Comparison of ENCODE assay signal across 12 cellular contexts in the genomic region with DNA sequence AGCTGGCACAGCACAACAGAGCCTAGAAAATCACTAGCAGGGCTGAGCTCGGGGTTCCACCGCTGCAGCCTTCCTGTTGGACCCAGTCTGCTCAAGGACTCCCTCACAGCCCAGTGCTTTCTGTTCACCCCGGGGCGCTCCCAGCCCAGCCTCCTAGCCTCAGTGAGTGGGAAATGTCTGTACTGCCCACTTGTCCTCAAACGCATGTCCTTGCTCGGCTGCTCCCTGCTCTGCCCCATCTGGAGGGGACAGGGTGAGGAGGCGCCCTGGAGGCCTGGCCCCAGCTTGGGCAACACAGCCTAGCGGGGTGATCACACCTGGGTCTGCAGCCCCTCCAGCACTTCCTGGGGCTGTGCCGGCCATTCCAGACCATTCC. TPM values are rescaled to one million over a fixed set of nuclear protein-coding genes. Genes with fewer than 3 reads are reported as not detected.
DNase-seq lines count a peak whose midpoint lies in the region; ATAC-seq and TF ChIP-seq lines count a peak whose summit lies in the region.
"Had no signal": no experiment of that assay in that cellular context is flagged by ENCODE, and none has a peak within 500 bp of the region (broad histone marks: within the 10 kb centered on the region; RNA-seq: fewer than 3 reads in every experiment).

No MANE protein-coding gene starts in this region.

- H3K9me3 Mint-ChIP-seq in activated CD4-positive, alpha-beta T cell treated with anti-CD3 and anti-CD28 coated beads for 36 hours (ENCODE audit: low read depth): no peaks in the 10 kb centered on the region

- intact Hi-C loops in activated CD4-positive, alpha-beta T cell treated with anti-CD3 and anti-CD28 coated beads for 36 hours (cut with DNase I, micrococcal nuclease): loop anchor here in 1 of 2 experiments (1.0 to 2.0 kb wide), 2 partner anchors 36 to 57 kb away; a partner anchor contains a TSS
- intact Hi-C loops in posterior vena cava (cut with DNase I): loop anchor here in 1 of 2 donors (10.0 kb wide), 1 partner anchor 94 kb away; no protein-coding TSS in a partner anchor

- H3K36me3 Mint-ChIP-seq in activated CD4-positive, alpha-beta T cell treated with anti-CD3 and anti-CD28 coated beads for 36 hours (ENCODE audit: low read depth): no peaks in the 10 kb centered on the region

- no peak overlapping the region for H3K4me3 Mint-ChIP-seq in activated CD4-positive, alpha-beta T cell treated with anti-CD3 and anti-CD28 coated beads for 36 hours

- H3K36me3 ChIP-seq in hepatocyte (replicated peaks; ENCODE audit: insufficient read depth, low read depth): no peaks in the 10 kb centered on the region
- H3K36me3 ChIP-seq: cardiac muscle cell, vagina had no signal

- peak overlapping the region; percentile 90 for H3K4me2 ChIP-seq in hepatocyte

- H3K9me2 ChIP-seq in hepatocyte (replicated peaks; ENCODE audit: insufficient read depth): no peaks in the 10 kb centered on the region

- no peaks in the 10 kb centered on the region for H3K27me3 ChIP-seq in hepatocyte
- H3K27me3 ChIP-seq: vagina had no signal

- TF ChIP-seq CTCF in hepatocyte (IDR thresholded peaks at IDR 0.05; ENCODE audit: poor library complexity): no peak

- H3K4me1 ChIP-seq in hepatocyte (ENCODE audit: insufficient read depth): no peaks in the 10 kb centered on the region

- no peak overlapping the region for H3K27ac ChIP-seq in hepatocyte
- H3K27ac ChIP-seq: cardiac muscle cell, vagina had no signal

- peak overlapping the region; percentile 76 for H2AFZ ChIP-seq in hepatocyte

- no peaks in the 10 kb centered on the region for H4K20me1 ChIP-seq in hepatocyte (ENCODE audit: insufficient read depth, poor library complexity, severe bottlenecking)

- WGBS in hepatocyte (ENCODE audit: low lambda C conversion rate, missing lambda C conversion rate): 73% methylated on average over 8 of the region's 9 CpGs

- no peak for DNase-seq in activated CD4-positive, alpha-beta T cell treated with anti-CD3 and anti-CD28 coated beads for 36 hours
- DNase-seq in activated CD4-positive, alpha-beta T cell treated with anti-CD3 and anti-CD28 coated beads for 1 hour: no peak
- DNase-seq in hepatocyte (ENCODE audit: low spot score) (no peak), posterior vena cava (ENCODE audit: low spot score) (peak; percentile 72), HCEC 1CT (no peak), NCI-H526 (lab: John Stamatoyannopoulos, UW) (no peak), NCI-H510A treated with DMSO at 0.1 percent for 48 hours (lab: John Stamatoyannopoulos, UW) (no peak)
- DNase-seq: ACHN had no signal

- POLR2A ChIA-PET in activated CD4-positive, alpha-beta T cell treated with anti-CD3 and anti-CD28 coated beads for 36 hours (lab: Charles Lee): interaction anchor here (1.0 kb wide), 1 partner anchor 268 kb away, joined by 3 read pairs; no protein-coding TSS in a partner anchor

- H3K27ac Mint-ChIP-seq in activated CD4-positive, alpha-beta T cell treated with anti-CD3 and anti-CD28 coated beads for 36 hours: peak overlapping the region; percentile 73

- H3K4me1 Mint-ChIP-seq in activated CD4-positive, alpha-beta T cell treated with anti-CD3 and anti-CD28 coated beads for 36 hours: peaks cover 16% of the 10 kb centered on the region

- no peak overlapping the region for H3K4me3 ChIP-seq in hepatocyte

- no peaks in the 10 kb centered on the region for H3K79me2 ChIP-seq in hepatocyte

- H3K9me3 ChIP-seq in hepatocyte (ENCODE audit: low read depth): no peaks in the 10 kb centered on the region
- H3K9me3 ChIP-seq: vagina had no signal

- ATAC-seq in activated CD4-positive, alpha-beta T cell treated with anti-CD3 and anti-CD28 coated beads for 36 hours: no peak
- ATAC-seq in SK-N-SH treated with all-trans-retinoic acid at 6 μM for 48 hours: 0 out of 3 replicates have a peak, but pooled peaks have one; percentile 4

- no peaks in the 10 kb centered on the region for H3K27me3 Mint-ChIP-seq in activated CD4-positive, alpha-beta T cell treated with anti-CD3 and anti-CD28 coated beads for 36 hours

- CTCF ChIA-PET in activated CD4-positive, alpha-beta T cell treated with anti-CD3 and anti-CD28 coated beads for 36 hours (lab: Charles Lee): interaction anchor here (1.0 kb wide), 2 partner anchors 8 to 9 kb away, joined by 3 to 5 read pairs; no protein-coding TSS in a partner anchor

TF ChIP-seq in SK-N-SH treated with all-trans-retinoic acid at 6 μM for 48 hours, 23 proteins besides CTCF, POLR2A, EP300 and RAD21:
- TF ChIP-seq SNAI2 (CRISPR knock-in tag; IDR thresholded peaks at IDR 0.05) (no peak), OSR1 (CRISPR knock-in tag; IDR thresholded peaks at IDR 0.05) (no peak), ZNF8 (CRISPR knock-in tag; IDR thresholded peaks at IDR 0.05) (no peak), ZNF70 (CRISPR knock-in tag; IDR thresholded peaks at IDR 0.05) (no peak), BACH2 (CRISPR knock-in tag; IDR thresholded peaks at IDR 0.05; ENCODE audit: borderline replicate concordance) (no peak), ZFP3 (CRISPR knock-in tag; IDR thresholded peaks at IDR 0.05) (no peak), ESRRG (CRISPR knock-in tag; IDR thresholded peaks at IDR 0.05) (no peak), ZNF565 (CRISPR knock-in tag; conservative IDR thresholded peaks at IDR 0.05; ENCODE audit: low read depth) (no peak)
- TF ChIP-seq, protein P1, sequence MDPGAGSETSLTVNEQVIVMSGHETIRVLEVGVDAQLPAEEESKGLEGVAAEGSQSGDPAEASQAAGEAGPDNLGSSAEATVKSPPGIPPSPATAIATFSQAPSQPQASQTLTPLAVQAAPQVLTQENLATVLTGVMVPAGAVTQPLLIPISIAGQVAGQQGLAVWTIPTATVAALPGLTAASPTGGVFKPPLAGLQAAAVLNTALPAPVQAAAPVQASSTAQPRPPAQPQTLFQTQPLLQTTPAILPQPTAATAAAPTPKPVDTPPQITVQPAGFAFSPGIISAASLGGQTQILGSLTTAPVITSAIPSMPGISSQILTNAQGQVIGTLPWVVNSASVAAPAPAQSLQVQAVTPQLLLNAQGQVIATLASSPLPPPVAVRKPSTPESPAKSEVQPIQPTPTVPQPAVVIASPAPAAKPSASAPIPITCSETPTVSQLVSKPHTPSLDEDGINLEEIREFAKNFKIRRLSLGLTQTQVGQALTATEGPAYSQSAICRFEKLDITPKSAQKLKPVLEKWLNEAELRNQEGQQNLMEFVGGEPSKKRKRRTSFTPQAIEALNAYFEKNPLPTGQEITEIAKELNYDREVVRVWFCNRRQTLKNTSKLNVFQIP (CRISPR knock-in tag; IDR thresholded peaks at IDR 0.05; ENCODE audit: borderline replicate concordance, low read depth): no peak

RNA-seq across cellular contexts. Expression of a gene that starts 11.9 kb away (rescaled TPM):
- total RNA-seq in activated CD4-positive, alpha-beta T cell treated with anti-CD3 and anti-CD28 coated beads for 36 hours: 10 to 100 TPM; 13.9 to 14.7 TPM
- total RNA-seq in hepatocyte (21.6 and 28.3 TPM in 2 replicates), posterior vena cava (10 to 100 TPM; 15.8 to 21.7 TPM)
- 26.7 and 31.3 TPM in 2 replicates for polyA plus RNA-seq in hepatocyte

RNA-seq across cellular contexts. Expression of a gene that starts 36.2 kb away (rescaled TPM):
- under 1 TPM; 0.12 to 0.14 TPM for total RNA-seq in activated CD4-positive, alpha-beta T cell treated with anti-CD3 and anti-CD28 coated beads for 36 hours
- total RNA-seq in hepatocyte (86.2 and 87.3 TPM in 2 replicates), posterior vena cava (not detected)
- polyA plus RNA-seq in hepatocyte: 48.2 and 75.5 TPM in 2 replicates
- total RNA-seq: HT1080 had no signal

Comparison
In these comparisons a context has a peak if more than half of its experiments do, and no peak if none do; other contexts are left out.
1. RNA of a gene that starts 36.2 kb away (total RNA-seq): 86.2 to 87.3 TPM in hepatocyte; 0.12 to 0.14 TPM in activated CD4-positive, alpha-beta T cell treated with anti-CD3 and anti-CD28 coated beads for 36 hours and not detected in posterior vena cava; every median in the first group is over 10 times any median in the second.